22 cellular contexts compared by ENCODE assay signal in genomic region chr4:94546949-94547348, GRCh38.
"Had no signal": no experiment of that assay in that cellular context is flagged by ENCODE, and none has a peak within 500 bp of the region (broad histone marks: within the 10 kb centered on the region; RNA-seq: fewer than 3 reads in every experiment).

No MANE protein-coding gene starts in this region.

- ATAC-seq: activated T-cell treated with anti-CD3 and anti-CD28 coated beads, Interleukin-2, amount 50 U/mL, for 72 hours; effector memory CD8-positive, alpha-beta T cell; gastroesophageal sphincter; left lung; T-helper 17 cell; WTC11 had no signal

- H3K36me3 Mint-ChIP-seq: WTC11 had no signal

- H3K4me3 ChIP-seq: gastroesophageal sphincter, left lung, tibial nerve had no signal

- H3K36me3 ChIP-seq: gastroesophageal sphincter, left lung, tibial nerve had no signal

- H3K9me3 ChIP-seq: gastroesophageal sphincter, left lung, tibial nerve had no signal

- H3K27me3 Mint-ChIP-seq: activated CD4-positive, alpha-beta memory T cell treated with anti-CD3 and anti-CD28 coated beads, Interleukin-2, amount 10 ng/mL, durations not matched to agents 7 days and 5 days; activated naive CD8-positive, alpha-beta T cell; dendritic cell treated with granulocyte-macrophage colony-stimulating factor and Interleukin-4, amounts not matched to agents 40 ng/mL and 50 ng/mL, for 4 days; effector memory CD8-positive, alpha-beta T cell; T-helper 17 cell had no signal

- H3K27me3 ChIP-seq: gastroesophageal sphincter, left lung, tibial nerve had no signal

- H3K27ac ChIP-seq: gastroesophageal sphincter, left lung, tibial nerve had no signal

- H3K9me3 Mint-ChIP-seq: activated CD4-positive, alpha-beta memory T cell treated with anti-CD3 and anti-CD28 coated beads, Interleukin-2, amount 10 ng/mL, durations not matched to agents 7 days and 5 days; dendritic cell treated with granulocyte-macrophage colony-stimulating factor and Interleukin-4, amounts not matched to agents 40 ng/mL and 50 ng/mL, for 4 days; effector memory CD8-positive, alpha-beta T cell had no signal

- H3K27ac Mint-ChIP-seq: activated CD4-positive, alpha-beta memory T cell treated with anti-CD3 and anti-CD28 coated beads, Interleukin-2, amount 10 ng/mL, durations not matched to agents 7 days and 5 days; activated naive CD8-positive, alpha-beta T cell; activated T-cell treated with anti-CD3 and anti-CD28 coated beads, Interleukin-2, amount 50 U/mL, for 72 hours; dendritic cell treated with granulocyte-macrophage colony-stimulating factor and Interleukin-4, amounts not matched to agents 40 ng/mL and 50 ng/mL, for 4 days; effector memory CD8-positive, alpha-beta T cell; nephron progenitor cell; T-helper 17 cell; WTC11 had no signal

- DNase-seq: activated CD4-positive, alpha-beta memory T cell treated with anti-CD3 and anti-CD28 coated beads, Interleukin-2, amount 10 ng/mL, durations not matched to agents 7 days and 5 days; activated CD4-positive, alpha-beta T cell treated with anti-CD3 and anti-CD28 coated beads for 4 hours; activated gamma-delta T cell; activated T-cell treated with anti-CD3 and anti-CD28 coated beads, Interleukin-2, amount 50 U/mL, for 72 hours; amniotic stem cell; cerebellar nuclear complex; effector memory CD8-positive, alpha-beta T cell; erythroblast; hippocampal formation; left lung; mesenchymal stem cell; nephron progenitor cell; occipital lobe; stimulated activated CD4-positive, alpha-beta T cell treated with anti-CD3 and anti-CD28 coated beads, Interleukin-4, amount 100 ng/mL, for 1 hour; stimulated activated naive CD4-positive, alpha-beta T cell; T-helper 17 cell had no signal

- H3K4me1 Mint-ChIP-seq: brain, nephron progenitor cell had no signal

- H3K4me3 Mint-ChIP-seq: activated CD4-positive, alpha-beta memory T cell treated with anti-CD3 and anti-CD28 coated beads, Interleukin-2, amount 10 ng/mL, durations not matched to agents 7 days and 5 days; activated naive CD8-positive, alpha-beta T cell; activated T-cell treated with anti-CD3 and anti-CD28 coated beads, Interleukin-2, amount 50 U/mL, for 72 hours; brain; dendritic cell treated with granulocyte-macrophage colony-stimulating factor and Interleukin-4, amounts not matched to agents 40 ng/mL and 50 ng/mL, for 4 days; effector memory CD8-positive, alpha-beta T cell; nephron progenitor cell; T-helper 17 cell; WTC11 had no signal
